Comparison of ENCODE assay signal across 17 cellular contexts in the genomic region with DNA sequence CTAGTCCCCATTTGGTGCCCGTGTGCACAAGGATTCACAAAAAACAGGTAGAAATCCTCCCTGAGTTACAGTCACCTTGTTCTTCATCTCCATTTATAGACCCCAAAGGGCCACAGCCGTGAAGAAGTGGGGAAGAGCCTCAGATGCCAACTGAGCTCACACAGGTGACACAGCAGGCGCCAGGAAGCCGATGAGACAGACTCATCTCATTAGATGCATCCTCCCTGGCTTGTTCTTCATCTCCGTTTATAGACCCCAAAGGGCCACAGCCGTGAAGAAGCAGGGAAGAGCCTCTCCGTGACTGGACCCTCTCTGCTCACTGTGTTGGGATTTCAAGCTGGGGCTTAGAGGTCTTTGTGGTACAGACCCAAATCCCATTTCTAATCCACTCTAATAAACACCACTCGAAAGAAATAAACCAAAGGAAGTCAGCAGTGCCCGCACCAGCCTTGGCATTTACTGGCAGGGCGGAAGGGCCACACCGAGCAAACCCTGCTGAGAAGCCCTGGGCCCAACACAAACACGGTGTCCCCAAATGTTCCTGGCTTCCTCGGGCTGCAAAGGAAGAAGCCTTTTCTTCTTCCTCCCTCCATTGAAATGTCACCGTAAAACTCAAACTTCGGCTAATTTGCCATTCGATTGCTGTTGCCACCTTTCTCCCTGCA. TPM values are rescaled to one million over a fixed set of nuclear protein-coding genes. Genes with fewer than 3 reads are reported as not detected.
"Had no signal": no experiment of that assay in that cellular context is flagged by ENCODE, and none has a peak within 500 bp of the region (broad histone marks: within the 10 kb centered on the region; RNA-seq: fewer than 3 reads in every experiment).

No MANE protein-coding gene starts in this region.

- FAIRE-seq: small intestine had no signal

- H3K79me2 ChIP-seq: parathyroid adenoma had no signal

- H2AFZ ChIP-seq: parathyroid adenoma had no signal

- H3K4me1 ChIP-seq: body of pancreas, parathyroid adenoma had no signal

- H3K9ac ChIP-seq: parathyroid adenoma had no signal

- H3K27me3 ChIP-seq: body of pancreas had no signal

- H3K27ac ChIP-seq: body of pancreas, epithelial cell of prostate, parathyroid adenoma, thoracic aorta, WERI-Rb-1 had no signal

- H3K4me3 ChIP-seq: body of pancreas, thoracic aorta had no signal

- ATAC-seq: activated naive CD4-positive, alpha-beta T cell treated with anti-CD3 and anti-CD28 coated beads, Interleukin-2, amount 50 U/mL, for 72 hours; activated T-cell treated with anti-CD3 and anti-CD28 coated beads, Interleukin-2, amount 50 U/mL, for 4 hours; body of pancreas; effector memory CD8-positive, alpha-beta T cell; left colon; stimulated activated naive CD8-positive, alpha-beta T cell treated with anti-CD3 and anti-CD28 coated beads, Interleukin-15, amount 100 ng/mL, for 72 hours had no signal

- H3K9me3 ChIP-seq: body of pancreas, thoracic aorta had no signal

- H3K36me3 ChIP-seq: thoracic aorta, WERI-Rb-1 had no signal

- DNase-seq: activated CD4-positive, alpha-beta memory T cell treated with anti-CD3 and anti-CD28 coated beads for 36 hours; activated effector memory CD4-positive, alpha-beta T cell treated with Interleukin-2 at 50 U/mL for 16 hours; activated T-cell treated with anti-CD3 and anti-CD28 coated beads, Interleukin-2, amount 50 U/mL, for 4 hours; effector memory CD8-positive, alpha-beta T cell; foreskin melanocyte; immature natural killer cell; mammary epithelial cell; small intestine; stimulated activated naive CD8-positive, alpha-beta T cell treated with anti-CD3 and anti-CD28 coated beads, Interleukin-15, amount 100 ng/mL, for 72 hours; WERI-Rb-1 had no signal

RNA-seq across cellular contexts. Expression of a gene that starts 44.8 kb away (rescaled TPM):
- total RNA-seq: fibroblast of lung had no signal
- polyA plus RNA-seq: fibroblast of lung, immature natural killer cell, mammary epithelial cell had no signal
